In genomic region chr3:160982497-160982896, GRCh38 we compare ENCODE assay signal across 18 cellular contexts.
DNase-seq lines count a peak whose midpoint lies in the region; ATAC-seq and TF ChIP-seq lines count a peak whose summit lies in the region.
"Had no signal": no experiment of that assay in that cellular context is flagged by ENCODE, and none has a peak within 500 bp of the region (broad histone marks: within the 10 kb centered on the region; RNA-seq: fewer than 3 reads in every experiment).

No MANE protein-coding gene starts in this region.

- TF ChIP-seq CTCF in heart right ventricle (IDR thresholded peaks at IDR 0.05) = no peak

- DNase-seq in CD1c-positive myeloid dendritic cell (ENCODE audit: extremely low spot score) (peak; percentile 16), SIG-M5 treated with dmso at 0.1 percent for 504 hours (lab: John Stamatoyannopoulos, UW; ENCODE audit: unreplicated experiment) (peak; percentile 89), germinal center (ENCODE audit: low spot score) (peak; percentile 6), NCI-H2227 treated with DMSO at 0.1 percent for 48 hours (lab: John Stamatoyannopoulos, UW) (no peak), NCI-H69 (lab: John Stamatoyannopoulos, UW) (no peak), heart right ventricle (no peak)
- DNase-seq: activated CD4-positive, alpha-beta T cell treated with anti-CD3 and anti-CD28 coated beads, Interleukin-2, amount 10 ng/mL, durations not matched to agents 7 days and 5 days; activated T-cell treated with anti-CD3 and anti-CD28 coated beads, Interleukin-2, amount 50 U/mL, for 72 hours; NCI-H146; NCI-H526; nephron progenitor cell; retina; T-helper 9 cell had no signal

- peak overlapping the region in 1 of 10 donors; percentile 52 for H3K27ac ChIP-seq in heart right ventricle
- H3K27ac ChIP-seq: gastroesophageal sphincter had no signal

- no peaks in the 10 kb centered on the region for H3K27me3 ChIP-seq in heart right ventricle
- H3K27me3 ChIP-seq: gastroesophageal sphincter had no signal

- WGBS in heart right ventricle, 2 donors = 81 to 94% methylated on average over 1 of the region's 1 CpG

- peaks cover 0 to 14% (median 0%) of the 10 kb centered on the region in 11 donors for H3K9me3 ChIP-seq in heart right ventricle

- ATAC-seq in HG02885 (IDR thresholded peaks at IDR 0.05; ENCODE audit: poor library complexity, unreplicated experiment) = peak; percentile 45
- no peak for ATAC-seq in HG02798 (IDR thresholded peaks at IDR 0.05; ENCODE audit: poor library complexity, unreplicated experiment)
- no peak for ATAC-seq in heart right ventricle
- ATAC-seq: activated T-cell treated with anti-CD3 and anti-CD28 coated beads, Interleukin-2, amount 50 U/mL, for 72 hours; gastroesophageal sphincter; HCT116 had no signal

- H3K36me3 ChIP-seq in heart right ventricle = no peaks in the 10 kb centered on the region
- H3K36me3 ChIP-seq: gastroesophageal sphincter had no signal

- no peak overlapping the region for H3K4me3 ChIP-seq in heart right ventricle
- H3K4me3 ChIP-seq: gastroesophageal sphincter, lung had no signal

- H3K4me1 ChIP-seq in heart right ventricle = peaks cover 0 to 67% (median 0%) of the 10 kb centered on the region in 9 donors
- H3K4me1 ChIP-seq: gastroesophageal sphincter had no signal

- intact Hi-C loops in heart right ventricle (cut with DNase I) = no loop called here

Comparison
In these comparisons a context has a peak if more than half of its experiments do, and no peak if none do; other contexts are left out.
1. DNase-seq: peak in CD1c-positive myeloid dendritic cell (single experiment), SIG-M5 treated with dmso at 0.1 percent for 504 hours (single experiment) and germinal center (single experiment); none in NCI-H2227 treated with DMSO at 0.1 percent for 48 hours (single experiment), NCI-H69 (single experiment) and heart right ventricle (0 of 2).